29 cellular contexts compared by ENCODE assay signal in the genomic region with DNA sequence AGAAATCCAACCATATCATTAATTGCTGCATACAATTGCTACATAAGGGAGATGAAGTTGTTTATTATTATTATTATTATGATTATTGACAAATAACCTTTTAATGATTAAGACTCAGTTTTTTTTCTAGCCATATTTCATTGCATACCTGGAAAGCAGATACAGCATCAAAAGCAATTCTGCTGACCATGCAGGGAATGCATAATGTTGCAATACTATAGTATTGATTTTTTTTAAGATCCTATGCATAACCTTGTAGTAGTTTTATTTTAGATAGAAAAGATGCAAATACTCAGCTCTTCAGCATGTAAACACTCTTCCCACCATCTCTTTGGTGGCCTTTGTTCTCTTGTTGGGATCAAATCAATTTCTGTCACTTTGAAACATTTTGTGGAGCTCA.
"Had no signal": no experiment of that assay in that cellular context is flagged by ENCODE, and none has a peak within 500 bp of the region (broad histone marks: within the 10 kb centered on the region; RNA-seq: fewer than 3 reads in every experiment).

No MANE protein-coding gene starts in this region.

- DNase-seq: colonic mucosa; cortex of kidney; dermis blood vessel endothelial cell; dorsolateral prefrontal cortex; effector CD4-positive, alpha-beta T cell; effector CD8-positive, alpha-beta T cell; effector memory CD4-positive, alpha-beta T cell; effector memory CD8-positive, alpha-beta T cell; endodermal cell; erythroblast; esophagus squamous epithelium; foreskin fibroblast; foreskin keratinocyte; foreskin melanocyte; gastrocnemius medialis; glutamatergic neuron; head of caudate nucleus; heart left ventricle; heart right ventricle had no signal

- FAIRE-seq: colon, endometrium, endothelial cell of umbilical vein, frontal cortex had no signal

- ATAC-seq: effector memory CD8-positive, alpha-beta T cell; esophagus mucosa; foreskin keratinocyte; gastrocnemius medialis; gastroesophageal sphincter; heart left ventricle; heart right ventricle had no signal

- H3K4me3 ChIP-seq: colonic mucosa, coronary artery, dorsolateral prefrontal cortex, esophagus muscularis mucosa, esophagus squamous epithelium, gastrocnemius medialis, gastroesophageal sphincter, heart left ventricle, heart right ventricle had no signal

- H3K4me1 ChIP-seq: colonic mucosa, gastroesophageal sphincter, heart right ventricle had no signal

- H3K27me3 ChIP-seq: colonic mucosa, esophagus muscularis mucosa, esophagus squamous epithelium, foreskin keratinocyte, gastrocnemius medialis, gastroesophageal sphincter, heart left ventricle, heart right ventricle had no signal

- H3K27me3 Mint-ChIP-seq: dendritic cell treated with granulocyte-macrophage colony-stimulating factor and Interleukin-4, amounts not matched to agents 40 ng/mL and 50 ng/mL, for 4 days had no signal

- H3K27ac Mint-ChIP-seq: dendritic cell treated with granulocyte-macrophage colony-stimulating factor and Interleukin-4, amounts not matched to agents 40 ng/mL and 50 ng/mL, for 4 days; effector memory CD8-positive, alpha-beta T cell; endodermal cell had no signal

- H3K27ac ChIP-seq: colonic mucosa, coronary artery, dorsolateral prefrontal cortex, epithelial cell of prostate, esophagus muscularis mucosa, esophagus squamous epithelium, foreskin keratinocyte, gastrocnemius medialis, gastroesophageal sphincter, heart left ventricle, heart right ventricle had no signal

- H3K36me3 ChIP-seq: colonic mucosa, esophagus muscularis mucosa, esophagus squamous epithelium, gastrocnemius medialis, gastroesophageal sphincter, heart left ventricle, heart right ventricle had no signal

- H3K4me3 Mint-ChIP-seq: dendritic cell treated with granulocyte-macrophage colony-stimulating factor and Interleukin-4, amounts not matched to agents 40 ng/mL and 50 ng/mL, for 4 days; effector memory CD8-positive, alpha-beta T cell; endodermal cell had no signal

- H3K9me3 ChIP-seq: colonic mucosa, gastrocnemius medialis had no signal

- H3K9me3 Mint-ChIP-seq: effector memory CD8-positive, alpha-beta T cell had no signal
